ENCODE assay signal across 16 cellular contexts in the genomic region with DNA sequence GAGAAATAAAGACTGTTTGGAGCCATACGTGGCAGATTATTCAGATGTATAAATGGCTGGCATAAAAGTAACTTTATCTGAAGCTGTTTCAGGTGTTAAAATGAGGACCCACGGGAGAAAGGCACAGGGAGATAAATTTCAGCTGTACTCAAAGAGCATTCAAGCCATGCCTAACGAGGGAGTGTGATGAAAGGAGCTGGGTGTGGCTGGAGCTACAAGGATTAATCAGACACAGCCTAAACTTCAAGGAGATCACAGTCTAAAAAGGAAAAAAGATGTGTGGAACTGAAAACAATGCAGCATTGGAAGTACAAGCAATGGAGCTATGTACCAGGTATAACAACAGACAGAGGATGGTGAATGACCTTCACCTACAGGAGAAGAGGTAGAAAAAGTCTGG.
DNase-seq lines count a peak whose midpoint lies in the region; ATAC-seq and TF ChIP-seq lines count a peak whose summit lies in the region.
"Had no signal": no experiment of that assay in that cellular context is flagged by ENCODE, and none has a peak within 500 bp of the region (broad histone marks: within the 10 kb centered on the region; RNA-seq: fewer than 3 reads in every experiment).

No MANE protein-coding gene starts in this region.

- ATAC-seq in sciatic nerve (peak; percentile 65), HG02759 (IDR thresholded peaks at IDR 0.05; ENCODE audit: unreplicated experiment) (no peak)

- H3K4me3 ChIP-seq in OCI-LY7 (ENCODE audit: low read depth, low read length, poor library complexity, severe bottlenecking), result no peak overlapping the region
- H3K4me3 ChIP-seq in epithelial cell of esophagus (ENCODE audit: low read length), result no peak overlapping the region
- H3K4me3 ChIP-seq: adrenal gland, colonic mucosa, suprapubic skin had no signal

- peak overlapping the region; percentile 48 for H3K4me2 ChIP-seq in OCI-LY7 (ENCODE audit: low read length)

- peaks cover 94% of the 10 kb centered on the region for H3K4me1 ChIP-seq in OCI-LY7 (ENCODE audit: insufficient read depth, low read length, poor library complexity, severe bottlenecking)

- peaks cover 13% of the 10 kb centered on the region; the same call in 1 of the 2 replicates for H3K36me3 ChIP-seq in OCI-LY7 (ENCODE audit: insufficient read depth, low read length)
- H3K36me3 ChIP-seq: colonic mucosa had no signal

- POLR2A ChIA-PET in OCI-LY7 (lab: Charles Lee), result interaction anchor here (0.9 to 8.4 kb wide), 15 partner anchors 9 to 139 kb away, joined by 3 to 73 read pairs (median 5); no protein-coding TSS in a partner anchor

- CTCF ChIA-PET in OCI-LY7 (lab: Charles Lee; ENCODE audit: unreplicated experiment), result interaction anchor here (1.4 kb wide), 1 partner anchor 28 kb away, joined by 7 read pairs; no protein-coding TSS in a partner anchor

- H4K20me1 ChIP-seq in OCI-LY7 (ENCODE audit: insufficient read depth, low read length), result no peaks in the 10 kb centered on the region

- TF ChIP-seq CTCF in OCI-LY7 (conservative IDR thresholded peaks at IDR 0.05; ENCODE audit: low read length) (no peak), epithelial cell of esophagus (IDR thresholded peaks at IDR 0.05; ENCODE audit: insufficient read depth, low read depth, low read length, missing control alignments) (no peak)

- no peaks in the 10 kb centered on the region for H3K9me2 ChIP-seq in OCI-LY7 (ENCODE audit: insufficient read depth, low read length)

- H2AFZ ChIP-seq in OCI-LY7 (ENCODE audit: low read length), result no peak overlapping the region

- DNase-seq in DMS79 treated with DMSO at 0.1 percent for 48 hours (lab: John Stamatoyannopoulos, UW) (peak; percentile 24), DMS79 (lab: John Stamatoyannopoulos, UW) (no peak), OCI-LY7 (ENCODE audit: low spot score) (no peak), epithelial cell of esophagus (ENCODE audit: low read depth) (peak; percentile 52), sciatic nerve (ENCODE audit: low spot score) (no peak), germinal center (ENCODE audit: low spot score) (no peak), kidney glomerular epithelial cell (lab: John Stamatoyannopoulos, UW) (no peak)
- DNase-seq: activated CD4-positive, alpha-beta T cell treated with anti-CD3 and anti-CD28 coated beads for 4 hours; activated T-cell treated with anti-CD3 and anti-CD28 coated beads, Interleukin-2, amount 50 U/mL, for 24 hours; adrenal gland; colonic mucosa; NCI-H1417; NCI-H446 treated with DMSO at 0.1 percent for 48 hours had no signal

- BruUV-seq in OCI-LY7 (replicated peaks; lab: Mats Ljungman, UMichigan), result no TSS peak

- peak overlapping the region; percentile 86 for H3K27ac ChIP-seq in OCI-LY7 (ENCODE audit: low read depth, low read length, poor library complexity, severe bottlenecking)
- H3K27ac ChIP-seq: 22Rv1, adrenal gland, colonic mucosa, suprapubic skin had no signal

- intact Hi-C loops in OCI-LY7 (cut with micrococcal nuclease; ENCODE audit: unreplicated experiment), result loop anchor here (10.0 kb wide), 1 partner anchor 137 kb away; a partner anchor contains a TSS
- intact Hi-C loops in sciatic nerve (cut with DNase I), result no loop called here

- peaks cover 74% of the 10 kb centered on the region; the same call in 1 of the 2 replicates for H3K79me2 ChIP-seq in OCI-LY7 (ENCODE audit: insufficient read depth, low read depth, low read length)

- no peaks in the 10 kb centered on the region for H3K9me3 ChIP-seq in OCI-LY7 (ENCODE audit: low read length)
- H3K9me3 ChIP-seq: adrenal gland, colonic mucosa, suprapubic skin had no signal

Comparison
In these comparisons a context has a peak if more than half of its experiments do, and no peak if none do; other contexts are left out.
1. DNase-seq: peak in DMS79 treated with DMSO at 0.1 percent for 48 hours (single experiment) and epithelial cell of esophagus (single experiment); none in DMS79 (single experiment), OCI-LY7 (single experiment), sciatic nerve (single experiment), germinal center (single experiment) and kidney glomerular epithelial cell (single experiment).